22 cellular contexts compared by ENCODE assay signal in the genomic region with DNA sequence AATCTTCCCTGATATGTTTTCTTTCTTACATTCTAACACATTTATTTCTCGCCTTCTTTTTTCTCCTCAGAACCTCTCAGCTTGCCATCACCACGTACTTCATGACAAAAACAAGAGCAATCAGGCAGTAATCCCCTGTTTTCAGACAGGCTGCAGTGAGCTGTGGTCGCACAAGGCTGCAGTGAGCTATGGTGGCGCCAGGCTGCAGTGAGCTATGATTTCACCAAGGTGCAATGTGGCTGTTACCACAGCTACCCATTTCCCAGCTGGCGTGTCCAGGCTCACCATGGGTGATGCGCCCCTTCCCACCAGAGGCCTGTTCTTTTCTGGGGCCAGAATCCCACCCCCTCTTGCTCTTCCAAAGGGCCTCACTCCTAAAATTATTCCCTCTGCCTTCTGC. TPM values are rescaled to one million over a fixed set of nuclear protein-coding genes. Genes with fewer than 3 reads are reported as not detected.
A peak's percentile ranks its signal among the peaks of the same experiment; 100 is the strongest.
DNase-seq lines count a peak whose midpoint lies in the region; ATAC-seq, FAIRE-seq and TF ChIP-seq lines count a peak whose summit lies in the region.
"Had no signal": no experiment of that assay in that cellular context is flagged by ENCODE, and none has a peak within 500 bp of the region (broad histone marks: within the 10 kb centered on the region; RNA-seq: fewer than 3 reads in every experiment).

No MANE protein-coding gene starts in this region.

- H3K9me3 ChIP-seq in HepG2 (ENCODE audit: low read length) = no peaks in the 10 kb centered on the region
- no peaks in the 10 kb centered on the region for H3K9me3 ChIP-seq in right lobe of liver
- H3K9me3 ChIP-seq in adipocyte (ENCODE audit: control insufficient read depth, low read length) = no peaks in the 10 kb centered on the region
- H3K9me3 ChIP-seq in MM.1S (replicated peaks; ENCODE audit: insufficient read depth, low read length) = no peaks in the 10 kb centered on the region
- H3K9me3 ChIP-seq: BLaER1, Peyer's patch, thyroid gland had no signal

- H3K27ac ChIP-seq in HepG2 (ENCODE audit: extremely low read length, insufficient read depth, low read length) (peak overlapping the region; percentile 43), right lobe of liver (no peak overlapping the region), mesendoderm (ENCODE audit: low read depth, low read length) (no peak overlapping the region), MM.1S (ENCODE audit: low read length) (no peak overlapping the region)
- H3K27ac ChIP-seq: BLaER1, Peyer's patch, thyroid gland had no signal

- no peak overlapping the region for H2BK5ac ChIP-seq in mesendoderm (ENCODE audit: low read length)

- H3K4ac ChIP-seq in mesendoderm (ENCODE audit: low read depth, low read length) = no peak overlapping the region

- intact Hi-C loops in HepG2 (cut with micrococcal nuclease; ENCODE audit: unreplicated experiment) = no loop called here
- intact Hi-C loops in right lobe of liver (cut with DNase I) = no loop called here
- intact Hi-C loops in activated CD4-positive, alpha-beta memory T cell treated with anti-CD3 and anti-CD28 coated beads for 36 hours (cut with micrococcal nuclease) = no loop called here

- H3K56ac ChIP-seq in mesendoderm (ENCODE audit: low read length) = no peak overlapping the region

- H3K4me1 ChIP-seq in HepG2 (ENCODE audit: insufficient read depth, low read length) (peaks cover 100% of the 10 kb centered on the region), right lobe of liver (peaks cover 0 to 44% (median 22%) of the 10 kb centered on the region in 4 donors), adipocyte (ENCODE audit: control insufficient read depth, insufficient read depth, low read length) (peaks cover 53% of the 10 kb centered on the region), mesendoderm (ENCODE audit: control insufficient read depth, low read depth, low read length) (no peaks in the 10 kb centered on the region), MM.1S (ENCODE audit: low read length) (peaks cover 10% of the 10 kb centered on the region)

- H3K9me2 ChIP-seq in MM.1S (replicated peaks; ENCODE audit: insufficient read depth, low read length) = no peaks in the 10 kb centered on the region

- H3K23ac ChIP-seq in mesendoderm (ENCODE audit: low read length) = no peak overlapping the region

- TF ChIP-seq RAD21 in HepG2 (CRISPR knock-in tag; IDR thresholded peaks at IDR 0.05) = no peak

- H3K27me3 Mint-ChIP-seq in activated CD4-positive, alpha-beta memory T cell treated with anti-CD3 and anti-CD28 coated beads for 36 hours = peaks cover 8% of the 10 kb centered on the region

- H3K79me2 ChIP-seq in HepG2 (ENCODE audit: insufficient read depth, low read length) (no peaks in the 10 kb centered on the region), mesendoderm (ENCODE audit: control insufficient read depth, insufficient read depth, low read length) (no peaks in the 10 kb centered on the region), MM.1S (ENCODE audit: low read length) (no peaks in the 10 kb centered on the region)

- CTCF ChIA-PET in HepG2 (lab: Yijun Ruan, JAX; ENCODE audit: low intra/inter-chr PET ratio, low total read pairs) = no interaction called here
- CTCF ChIA-PET in activated CD4-positive, alpha-beta memory T cell treated with anti-CD3 and anti-CD28 coated beads for 36 hours (lab: Charles Lee) = interaction anchor here (0.8 to 2.0 kb wide), 5 partner anchors 8 to 108 kb away, joined by 3 to 10 read pairs (median 5); no protein-coding TSS in a partner anchor

- ATAC-seq in HepG2 (no peak), right lobe of liver (no peak)
- ATAC-seq: stimulated activated memory B cell treated with anti-CD40 and anti-IgM and Interleukin-4, amounts not matched to agents 10 μg/mL and 1 μg/mL and 100 μg/mL, for 72 hours had no signal

- no peaks in the 10 kb centered on the region for H3K79me1 ChIP-seq in mesendoderm (ENCODE audit: low read length)

- no peak overlapping the region for H4K5ac ChIP-seq in mesendoderm (ENCODE audit: low read length)

- no peak overlapping the region for H2BK15ac ChIP-seq in mesendoderm (replicated peaks; ENCODE audit: low read depth)

- in situ Hi-C loops in HepG2 (cut with HindIII; ENCODE audit: extremely low pct_ligation_motif_present, low pct_unique_long_range_greater_than_20kb) = no loop called here

- POLR2A ChIA-PET in HepG2 (lab: Yijun Ruan, JAX) = interaction anchor here (0.7 to 3.8 kb wide), 3 partner anchors 20 to 41 kb away, joined by 3 to 19 read pairs (median 3); partner anchors contain the start of gene PREB
- POLR2A ChIA-PET in activated CD4-positive, alpha-beta memory T cell treated with anti-CD3 and anti-CD28 coated beads for 36 hours (lab: Charles Lee) = no interaction called here

- no peak overlapping the region for H3K18ac ChIP-seq in mesendoderm (ENCODE audit: low read length)

- BruUV-seq in HepG2 (replicated peaks; lab: Mats Ljungman, UMichigan) = no TSS peak

- FAIRE-seq in HepG2 (lab: Jason Lieb, UNC) = no peak
- FAIRE-seq: D721Med, endometrium had no signal

- H2AFZ ChIP-seq in HepG2 (ENCODE audit: low read length) (no peak overlapping the region), MM.1S (ENCODE audit: low read length) (no peak overlapping the region)

- H4K20me1 ChIP-seq in HepG2 (ENCODE audit: insufficient read depth, low read length) (no peaks in the 10 kb centered on the region), MM.1S (ENCODE audit: insufficient read depth, low read length) (no peaks in the 10 kb centered on the region)
- H4K20me1 ChIP-seq: BLaER1 had no signal

- H3K4me2 ChIP-seq in HepG2 (ENCODE audit: low read depth, low read length) (no peak overlapping the region), mesendoderm (ENCODE audit: low read length) (no peak overlapping the region), MM.1S (ENCODE audit: low read depth, low read length) (no peak overlapping the region)
- H3K4me2 ChIP-seq: BLaER1 had no signal

- H3K4me1 Mint-ChIP-seq in activated CD4-positive, alpha-beta memory T cell treated with anti-CD3 and anti-CD28 coated beads for 36 hours (ENCODE audit: low read depth) = peaks cover 2% of the 10 kb centered on the region

- H3K9ac ChIP-seq in HepG2 (ENCODE audit: insufficient read depth, low read depth, low read length) (no peak overlapping the region), adipocyte (ENCODE audit: low read length) (peak overlapping the region; percentile 77), mesendoderm (ENCODE audit: low read length) (no peak overlapping the region), MM.1S (ENCODE audit: low read length) (no peak overlapping the region)
- H3K9ac ChIP-seq: BLaER1 had no signal

- TF ChIP-seq POLR2A in HepG2 (IDR thresholded peaks at IDR 0.05; ENCODE audit: insufficient read depth in 1 of 2, low read depth in 2 of 2, low read length in 2 of 2) (no peak), right lobe of liver (IDR thresholded peaks at IDR 0.05) (no peak)

- DNase-seq in HepG2 (ENCODE audit: low spot score) = no peak
- DNase-seq in right lobe of liver = no peak
- DNase-seq in adipocyte (ENCODE audit: low read depth) = no peak
- no peak for DNase-seq in mesendoderm
- no peak for DNase-seq in MM.1S
- DNase-seq in activated CD4-positive, alpha-beta memory T cell treated with anti-CD3 and anti-CD28 coated beads for 36 hours = no peak
- DNase-seq: activated CD4-positive, alpha-beta T cell treated with anti-CD3 and anti-CD28 coated beads, Interleukin-2, amount 10 ng/mL, durations not matched to agents 7 days and 5 days; activated naive CD4-positive, alpha-beta T cell treated with anti-CD3 and anti-CD28 coated beads for 36 hours; activated T-cell treated with anti-CD3 and anti-CD28 coated beads for 4 hours; GDM1; NCI-H2029 treated with DMSO at 0.1 percent for 48 hours; NCI-H526; nephron progenitor cell; Peyer's patch had no signal

- no peaks in the 10 kb centered on the region; a peak in 1 of 5 replicates for H3K36me3 ChIP-seq in HepG2 (replicated peaks in 1 of 2; ENCODE audit: control insufficient read depth in 1 of 2, insufficient read depth in 2 of 2, low read length in 2 of 2)
- H3K36me3 ChIP-seq in right lobe of liver = no peaks in the 10 kb centered on the region
- H3K36me3 ChIP-seq in adipocyte (ENCODE audit: control insufficient read depth, insufficient read depth, low read length, severe bottlenecking) = no peaks in the 10 kb centered on the region
- H3K36me3 ChIP-seq in mesendoderm (ENCODE audit: control insufficient read depth, insufficient read depth, low read length) = no peaks in the 10 kb centered on the region
- H3K36me3 ChIP-seq in MM.1S (replicated peaks; ENCODE audit: insufficient read depth, low read length) = no peaks in the 10 kb centered on the region
- H3K36me3 ChIP-seq: BLaER1, Peyer's patch, thyroid gland had no signal

- H3K27me3 ChIP-seq in HepG2 (ENCODE audit: control insufficient read depth in 1 of 2, insufficient read depth in 2 of 2, low read length in 2 of 2) (no peaks in the 10 kb centered on the region), right lobe of liver (no peaks in the 10 kb centered on the region), adipocyte (replicated peaks; ENCODE audit: control insufficient read depth, insufficient read depth, low read length) (no peaks in the 10 kb centered on the region), mesendoderm (ENCODE audit: insufficient read depth, low read length, poor library complexity) (no peaks in the 10 kb centered on the region), MM.1S (replicated peaks; ENCODE audit: insufficient read depth, low read length) (no peaks in the 10 kb centered on the region)
- H3K27me3 ChIP-seq: BLaER1, Peyer's patch, thyroid gland had no signal

- no peaks in the 10 kb centered on the region for H3F3A ChIP-seq in MM.1S (ENCODE audit: insufficient read depth, low read length)

- H3K4me3 Mint-ChIP-seq in activated CD4-positive, alpha-beta memory T cell treated with anti-CD3 and anti-CD28 coated beads for 36 hours = no peak overlapping the region
- H3K4me3 Mint-ChIP-seq: activated CD4-positive, alpha-beta T cell treated with anti-CD3 and anti-CD28 coated beads, Interleukin-2, amount 10 ng/mL, durations not matched to agents 7 days and 5 days; activated naive CD4-positive, alpha-beta T cell treated with anti-CD3 and anti-CD28 coated beads for 36 hours; nephron progenitor cell; stimulated activated memory B cell treated with anti-CD40 and anti-IgM and Interleukin-4, amounts not matched to agents 10 μg/mL and 1 μg/mL and 100 μg/mL, for 72 hours had no signal

- H4K8ac ChIP-seq in mesendoderm (ENCODE audit: low read depth, low read length) = no peak overlapping the region

- no peak overlapping the region for H2AK5ac ChIP-seq in mesendoderm (ENCODE audit: low read length)

- no peak overlapping the region for H3K4me3 ChIP-seq in HepG2 (replicated peaks in 1 of 3; ENCODE audit: insufficient read depth in 1 of 3, low read depth in 2 of 3, low read length in 3 of 3)
- no peak overlapping the region for H3K4me3 ChIP-seq in right lobe of liver
- H3K4me3 ChIP-seq in adipocyte (ENCODE audit: low read length) = no peak overlapping the region
- no peak overlapping the region for H3K4me3 ChIP-seq in mesendoderm (ENCODE audit: low read length)
- H3K4me3 ChIP-seq in MM.1S (ENCODE audit: low read length) = no peak overlapping the region
- H3K4me3 ChIP-seq: BLaER1, Peyer's patch, thyroid gland had no signal

- no peak overlapping the region for H3K27ac Mint-ChIP-seq in activated CD4-positive, alpha-beta memory T cell treated with anti-CD3 and anti-CD28 coated beads for 36 hours
- H3K27ac Mint-ChIP-seq: activated CD4-positive, alpha-beta T cell treated with anti-CD3 and anti-CD28 coated beads, Interleukin-2, amount 10 ng/mL, durations not matched to agents 7 days and 5 days; activated naive CD4-positive, alpha-beta T cell treated with anti-CD3 and anti-CD28 coated beads for 36 hours; nephron progenitor cell; stimulated activated memory B cell treated with anti-CD40 and anti-IgM and Interleukin-4, amounts not matched to agents 10 μg/mL and 1 μg/mL and 100 μg/mL, for 72 hours had no signal

- H3K36me3 Mint-ChIP-seq in activated CD4-positive, alpha-beta memory T cell treated with anti-CD3 and anti-CD28 coated beads for 36 hours = no peaks in the 10 kb centered on the region
- H3K36me3 Mint-ChIP-seq: stimulated activated memory B cell treated with anti-CD40 and anti-IgM and Interleukin-4, amounts not matched to agents 10 μg/mL and 1 μg/mL and 100 μg/mL, for 72 hours had no signal

- no peak for TF ChIP-seq CTCF in HepG2 (CRISPR knock-in tag; IDR thresholded peaks at IDR 0.05)
- TF ChIP-seq CTCF in right lobe of liver (IDR thresholded peaks at IDR 0.05) = no peak
- TF ChIP-seq CTCF in MM.1S (IDR thresholded peaks at IDR 0.05; ENCODE audit: low read length) = no peak

- 86% methylated on average over 6 of the region's 6 CpGs for WGBS in HepG2 (ENCODE audit: low lambda C conversion rate)
- 70% methylated on average over 4 of the region's 6 CpGs for WGBS in right lobe of liver (ENCODE audit: insufficient coverage, low coverage, low lambda C conversion rate, missing lambda C conversion rate)
- 100% methylated on average over 2 of the region's 6 CpGs for WGBS in mesendoderm (ENCODE audit: extremely low coverage, insufficient coverage, low lambda C conversion rate)

- no peak overlapping the region for H2BK120ac ChIP-seq in mesendoderm (ENCODE audit: low read depth, low read length)

- no peaks in the 10 kb centered on the region for H3K9me3 Mint-ChIP-seq in activated CD4-positive, alpha-beta memory T cell treated with anti-CD3 and anti-CD28 coated beads for 36 hours
- H3K9me3 Mint-ChIP-seq: activated CD4-positive, alpha-beta T cell treated with anti-CD3 and anti-CD28 coated beads, Interleukin-2, amount 10 ng/mL, durations not matched to agents 7 days and 5 days; activated naive CD4-positive, alpha-beta T cell treated with anti-CD3 and anti-CD28 coated beads for 36 hours; nephron progenitor cell; stimulated activated memory B cell treated with anti-CD40 and anti-IgM and Interleukin-4, amounts not matched to agents 10 μg/mL and 1 μg/mL and 100 μg/mL, for 72 hours had no signal

- TF ChIP-seq EP300 in HepG2 (IDR thresholded peaks at IDR 0.05; ENCODE audit: low read depth in 2 of 2, low read length in 2 of 2) (no peak), HepG2 (CRISPR knock-in tag; IDR thresholded peaks at IDR 0.05; ENCODE audit: borderline replicate concordance) (no peak)

RNA-seq across cellular contexts. Expression of gene TCF23, which starts 25.8 kb away (rescaled TPM):
- total RNA-seq in HepG2 (2016; rRNA removed; fragmentation: Illumina TruSeq; extraction: Trizol) = 0.02 and 0.04 TPM in 2 replicates
- total RNA-seq in HepG2 (2016; cell fraction: cytosol; rRNA removed; fragmentation: Illumina TruSeq; extraction: Trizol; ENCODE audit: low read depth) = not detected in 2 replicates
- total RNA-seq in HepG2 (2016; cell fraction: insoluble cytoplasmic fraction; rRNA removed; fragmentation: Illumina TruSeq; extraction: Trizol) = 0.15 TPM in 1 of 2 replicates, not detected in the other
- total RNA-seq in HepG2 (2016; cell fraction: membrane; rRNA removed; fragmentation: Illumina TruSeq; extraction: Trizol) = not detected in 2 replicates
- not detected in 2 replicates for total RNA-seq in HepG2 (2016; cell fraction: nucleus; rRNA removed; fragmentation: Illumina TruSeq; extraction: Trizol)
- 1.4 TPM in 2 replicates for polyA plus RNA-seq in HepG2 (2011; rRNA removed)
- polyA plus RNA-seq in HepG2 (2011; cell fraction: cytosol; rRNA removed) = 0.98 and 1.1 TPM in 2 replicates
- polyA plus RNA-seq in HepG2 (2011; cell fraction: nucleus; rRNA removed) = 1.7 and 2.0 TPM in 2 replicates
- 0.80 and 1.5 TPM in 2 replicates for polyA plus RNA-seq in HepG2 (2012)
- polyA plus RNA-seq in HepG2 (2016; cell fraction: cytosol; fragmentation: Illumina TruSeq; extraction: Trizol; ENCODE audit: low read depth) = not detected in 2 replicates
- not detected in 2 replicates for polyA plus RNA-seq in HepG2 (2016; cell fraction: insoluble cytoplasmic fraction; fragmentation: Illumina TruSeq; extraction: Trizol; ENCODE audit: low read depth)
- polyA plus RNA-seq in HepG2 (2016; cell fraction: membrane; fragmentation: Illumina TruSeq; extraction: Trizol; ENCODE audit: low read depth) = not detected in 2 replicates
- 0.12 TPM in 1 of 2 replicates, not detected in the other for polyA plus RNA-seq in HepG2 (2016; cell fraction: nucleus; fragmentation: Illumina TruSeq; extraction: Trizol; ENCODE audit: insufficient read depth, low read depth)
- 1.3 TPM in 1 of 2 replicates, not detected in the other for polyA minus RNA-seq in HepG2 (2011; rRNA and poly(A)+ RNA removed; ENCODE audit: low replicate concordance)
- 0.49 and 0.70 TPM in 2 replicates for polyA minus RNA-seq in HepG2 (2011; cell fraction: cytosol; rRNA and poly(A)+ RNA removed)
- polyA minus RNA-seq in HepG2 (2011; cell fraction: nucleus; rRNA and poly(A)+ RNA removed) = 0.52 and 0.62 TPM in 2 replicates
- total RNA-seq in right lobe of liver = under 1 TPM in 1 of 6 experiments, not detected in 5; 0.04 TPM
- not detected for polyA plus RNA-seq in mesendoderm (2013, experiment 1 of 2)
- polyA plus RNA-seq in mesendoderm (2013, experiment 2 of 2) = not detected
- not detected for total RNA-seq in activated CD4-positive, alpha-beta memory T cell treated with anti-CD3 and anti-CD28 coated beads for 36 hours
- total RNA-seq: A172; activated CD4-positive, alpha-beta T cell treated with anti-CD3 and anti-CD28 coated beads, Interleukin-2, amount 10 ng/mL, durations not matched to agents 7 days and 5 days; activated naive CD4-positive, alpha-beta T cell treated with anti-CD3 and anti-CD28 coated beads for 36 hours; kidney epithelial cell; Peyer's patch; pulmonary artery endothelial cell had no signal

RNA-seq across cellular contexts. Expression of gene PRR30, which starts 35.4 kb away (rescaled TPM):
- total RNA-seq in HepG2 (2016; rRNA removed; fragmentation: Illumina TruSeq; extraction: Trizol) = not detected in 2 replicates
- not detected in 2 replicates for total RNA-seq in HepG2 (2016; cell fraction: cytosol; rRNA removed; fragmentation: Illumina TruSeq; extraction: Trizol; ENCODE audit: low read depth)
- total RNA-seq in HepG2 (2016; cell fraction: insoluble cytoplasmic fraction; rRNA removed; fragmentation: Illumina TruSeq; extraction: Trizol) = not detected in 2 replicates
- not detected in 2 replicates for total RNA-seq in HepG2 (2016; cell fraction: membrane; rRNA removed; fragmentation: Illumina TruSeq; extraction: Trizol)
- not detected in 2 replicates for total RNA-seq in HepG2 (2016; cell fraction: nucleus; rRNA removed; fragmentation: Illumina TruSeq; extraction: Trizol)
- polyA plus RNA-seq in HepG2 (2011; rRNA removed) = not detected in 2 replicates
- not detected in 2 replicates for polyA plus RNA-seq in HepG2 (2011; cell fraction: cytosol; rRNA removed)
- not detected in 2 replicates for polyA plus RNA-seq in HepG2 (2011; cell fraction: nucleus; rRNA removed)
- not detected in 2 replicates for polyA plus RNA-seq in HepG2 (2012)
- not detected in 2 replicates for polyA plus RNA-seq in HepG2 (2016; cell fraction: cytosol; fragmentation: Illumina TruSeq; extraction: Trizol; ENCODE audit: low read depth)
- polyA plus RNA-seq in HepG2 (2016; cell fraction: insoluble cytoplasmic fraction; fragmentation: Illumina TruSeq; extraction: Trizol; ENCODE audit: low read depth) = not detected in 2 replicates
- not detected in 2 replicates for polyA plus RNA-seq in HepG2 (2016; cell fraction: membrane; fragmentation: Illumina TruSeq; extraction: Trizol; ENCODE audit: low read depth)
- polyA plus RNA-seq in HepG2 (2016; cell fraction: nucleus; fragmentation: Illumina TruSeq; extraction: Trizol; ENCODE audit: insufficient read depth, low read depth) = not detected in 2 replicates
- not detected in 2 replicates for polyA minus RNA-seq in HepG2 (2011; rRNA and poly(A)+ RNA removed; ENCODE audit: low replicate concordance)
- not detected in 2 replicates for polyA minus RNA-seq in HepG2 (2011; cell fraction: cytosol; rRNA and poly(A)+ RNA removed)
- polyA minus RNA-seq in HepG2 (2011; cell fraction: nucleus; rRNA and poly(A)+ RNA removed) = not detected in 2 replicates
- not detected for total RNA-seq in right lobe of liver
- not detected for polyA plus RNA-seq in mesendoderm (2013, experiment 1 of 2)
- not detected for polyA plus RNA-seq in mesendoderm (2013, experiment 2 of 2)
- not detected for total RNA-seq in activated CD4-positive, alpha-beta memory T cell treated with anti-CD3 and anti-CD28 coated beads for 36 hours
- total RNA-seq: A172; activated CD4-positive, alpha-beta T cell treated with anti-CD3 and anti-CD28 coated beads, Interleukin-2, amount 10 ng/mL, durations not matched to agents 7 days and 5 days; activated naive CD4-positive, alpha-beta T cell treated with anti-CD3 and anti-CD28 coated beads for 36 hours; kidney epithelial cell; Peyer's patch; pulmonary artery endothelial cell had no signal

RNA-seq across cellular contexts. Expression of gene ATRAID, which starts 37.2 kb away (rescaled TPM):
- 130 and 207 TPM in 2 replicates for total RNA-seq in HepG2 (2016; rRNA removed; fragmentation: Illumina TruSeq; extraction: Trizol)
- total RNA-seq in HepG2 (2016; cell fraction: cytosol; rRNA removed; fragmentation: Illumina TruSeq; extraction: Trizol; ENCODE audit: low read depth) = 237 and 301 TPM in 2 replicates
- total RNA-seq in HepG2 (2016; cell fraction: insoluble cytoplasmic fraction; rRNA removed; fragmentation: Illumina TruSeq; extraction: Trizol) = 124 and 208 TPM in 2 replicates
- 240 and 276 TPM in 2 replicates for total RNA-seq in HepG2 (2016; cell fraction: membrane; rRNA removed; fragmentation: Illumina TruSeq; extraction: Trizol)
- 132 and 154 TPM in 2 replicates for total RNA-seq in HepG2 (2016; cell fraction: nucleus; rRNA removed; fragmentation: Illumina TruSeq; extraction: Trizol)
- 280 and 382 TPM in 2 replicates for polyA plus RNA-seq in HepG2 (2011; rRNA removed)
- polyA plus RNA-seq in HepG2 (2011; cell fraction: cytosol; rRNA removed) = 388 and 397 TPM in 2 replicates
- polyA plus RNA-seq in HepG2 (2011; cell fraction: nucleus; rRNA removed) = 165 and 172 TPM in 2 replicates
- polyA plus RNA-seq in HepG2 (2012) = 120 and 153 TPM in 2 replicates
- 273 and 357 TPM in 2 replicates for polyA plus RNA-seq in HepG2 (2016; cell fraction: cytosol; fragmentation: Illumina TruSeq; extraction: Trizol; ENCODE audit: low read depth)
- polyA plus RNA-seq in HepG2 (2016; cell fraction: insoluble cytoplasmic fraction; fragmentation: Illumina TruSeq; extraction: Trizol; ENCODE audit: low read depth) = 125 and 139 TPM in 2 replicates
- 241 and 285 TPM in 2 replicates for polyA plus RNA-seq in HepG2 (2016; cell fraction: membrane; fragmentation: Illumina TruSeq; extraction: Trizol; ENCODE audit: low read depth)
- polyA plus RNA-seq in HepG2 (2016; cell fraction: nucleus; fragmentation: Illumina TruSeq; extraction: Trizol; ENCODE audit: insufficient read depth, low read depth) = 232 and 249 TPM in 2 replicates
- polyA minus RNA-seq in HepG2 (2011; rRNA and poly(A)+ RNA removed; ENCODE audit: low replicate concordance) = 164 and 175 TPM in 2 replicates
- polyA minus RNA-seq in HepG2 (2011; cell fraction: cytosol; rRNA and poly(A)+ RNA removed) = 98.3 and 110 TPM in 2 replicates
- 161 and 181 TPM in 2 replicates for polyA minus RNA-seq in HepG2 (2011; cell fraction: nucleus; rRNA and poly(A)+ RNA removed)
- 10 to 100 TPM; 30.7 to 65.8 (median 35.9) TPM for total RNA-seq in right lobe of liver
- 107 TPM for polyA plus RNA-seq in mesendoderm (2013, experiment 1 of 2)
- 101 TPM for polyA plus RNA-seq in mesendoderm (2013, experiment 2 of 2)
- total RNA-seq in activated CD4-positive, alpha-beta memory T cell treated with anti-CD3 and anti-CD28 coated beads for 36 hours = 10 to 100 TPM; 84.0 to 92.7 TPM

RNA-seq across cellular contexts. Expression of gene SLC5A6, which starts 37.4 kb away (rescaled TPM):
- total RNA-seq in HepG2 (2016; rRNA removed; fragmentation: Illumina TruSeq; extraction: Trizol) = 73.9 and 135 TPM in 2 replicates
- 30.4 and 34.3 TPM in 2 replicates for total RNA-seq in HepG2 (2016; cell fraction: cytosol; rRNA removed; fragmentation: Illumina TruSeq; extraction: Trizol; ENCODE audit: low read depth)
- 73.5 and 136 TPM in 2 replicates for total RNA-seq in HepG2 (2016; cell fraction: insoluble cytoplasmic fraction; rRNA removed; fragmentation: Illumina TruSeq; extraction: Trizol)
- total RNA-seq in HepG2 (2016; cell fraction: membrane; rRNA removed; fragmentation: Illumina TruSeq; extraction: Trizol) = 79.1 and 85.5 TPM in 2 replicates
- total RNA-seq in HepG2 (2016; cell fraction: nucleus; rRNA removed; fragmentation: Illumina TruSeq; extraction: Trizol) = 134 and 158 TPM in 2 replicates
- 417 and 462 TPM in 2 replicates for polyA plus RNA-seq in HepG2 (2011; rRNA removed)
- 356 and 373 TPM in 2 replicates for polyA plus RNA-seq in HepG2 (2011; cell fraction: cytosol; rRNA removed)
- 1,568 and 1,774 TPM in 2 replicates for polyA plus RNA-seq in HepG2 (2011; cell fraction: nucleus; rRNA removed)
- polyA plus RNA-seq in HepG2 (2012) = 192 and 216 TPM in 2 replicates
- polyA plus RNA-seq in HepG2 (2016; cell fraction: cytosol; fragmentation: Illumina TruSeq; extraction: Trizol; ENCODE audit: low read depth) = 27.4 and 30.4 TPM in 2 replicates
- polyA plus RNA-seq in HepG2 (2016; cell fraction: insoluble cytoplasmic fraction; fragmentation: Illumina TruSeq; extraction: Trizol; ENCODE audit: low read depth) = 63.2 and 70.8 TPM in 2 replicates
- polyA plus RNA-seq in HepG2 (2016; cell fraction: membrane; fragmentation: Illumina TruSeq; extraction: Trizol; ENCODE audit: low read depth) = 56.1 and 58.9 TPM in 2 replicates
- 255 and 265 TPM in 2 replicates for polyA plus RNA-seq in HepG2 (2016; cell fraction: nucleus; fragmentation: Illumina TruSeq; extraction: Trizol; ENCODE audit: insufficient read depth, low read depth)
- 193 and 937 TPM in 2 replicates for polyA minus RNA-seq in HepG2 (2011; rRNA and poly(A)+ RNA removed; ENCODE audit: low replicate concordance)
- polyA minus RNA-seq in HepG2 (2011; cell fraction: cytosol; rRNA and poly(A)+ RNA removed) = 155 and 193 TPM in 2 replicates
- polyA minus RNA-seq in HepG2 (2011; cell fraction: nucleus; rRNA and poly(A)+ RNA removed) = 359 and 416 TPM in 2 replicates
- total RNA-seq in right lobe of liver = 100 to 1,000 TPM in 3 of 6 experiments, 10 to 100 TPM in 3; 57.5 to 151 (median 90.3) TPM
- 115 TPM for polyA plus RNA-seq in mesendoderm (2013, experiment 1 of 2)
- 113 TPM for polyA plus RNA-seq in mesendoderm (2013, experiment 2 of 2)
- 10 to 100 TPM; 29.2 to 30.2 TPM for total RNA-seq in activated CD4-positive, alpha-beta memory T cell treated with anti-CD3 and anti-CD28 coated beads for 36 hours

RNA-seq across cellular contexts. Expression of gene PREB, which starts 40.2 kb away (rescaled TPM):
- total RNA-seq in HepG2 (2016; rRNA removed; fragmentation: Illumina TruSeq; extraction: Trizol) (112 and 119 TPM in 2 replicates), right lobe of liver (100 to 1,000 TPM in 2 of 6 experiments, 10 to 100 TPM in 4; 27.1 to 102 (median 59.2) TPM)
- total RNA-seq in HepG2 (2016; cell fraction: cytosol; rRNA removed; fragmentation: Illumina TruSeq; extraction: Trizol; ENCODE audit: low read depth) = 39.9 and 63.7 TPM in 2 replicates
- total RNA-seq in HepG2 (2016; cell fraction: insoluble cytoplasmic fraction; rRNA removed; fragmentation: Illumina TruSeq; extraction: Trizol) = 110 and 115 TPM in 2 replicates
- total RNA-seq in HepG2 (2016; cell fraction: membrane; rRNA removed; fragmentation: Illumina TruSeq; extraction: Trizol) = 96.6 and 139 TPM in 2 replicates
- 53.1 and 57.3 TPM in 2 replicates for total RNA-seq in HepG2 (2016; cell fraction: nucleus; rRNA removed; fragmentation: Illumina TruSeq; extraction: Trizol)
- 192 and 208 TPM in 2 replicates for polyA plus RNA-seq in HepG2 (2011; rRNA removed)
- 183 and 221 TPM in 2 replicates for polyA plus RNA-seq in HepG2 (2011; cell fraction: cytosol; rRNA removed)
- polyA plus RNA-seq in HepG2 (2011; cell fraction: nucleus; rRNA removed) = 169 and 222 TPM in 2 replicates
- polyA plus RNA-seq in HepG2 (2012) = 99.5 and 112 TPM in 2 replicates
- 38.3 and 64.2 TPM in 2 replicates for polyA plus RNA-seq in HepG2 (2016; cell fraction: cytosol; fragmentation: Illumina TruSeq; extraction: Trizol; ENCODE audit: low read depth)
- 119 and 122 TPM in 2 replicates for polyA plus RNA-seq in HepG2 (2016; cell fraction: insoluble cytoplasmic fraction; fragmentation: Illumina TruSeq; extraction: Trizol; ENCODE audit: low read depth)
- polyA plus RNA-seq in HepG2 (2016; cell fraction: membrane; fragmentation: Illumina TruSeq; extraction: Trizol; ENCODE audit: low read depth) = 80.1 and 115 TPM in 2 replicates
- 90.6 and 93.2 TPM in 2 replicates for polyA plus RNA-seq in HepG2 (2016; cell fraction: nucleus; fragmentation: Illumina TruSeq; extraction: Trizol; ENCODE audit: insufficient read depth, low read depth)
- polyA minus RNA-seq in HepG2 (2011; rRNA and poly(A)+ RNA removed; ENCODE audit: low replicate concordance) = 178 and 487 TPM in 2 replicates
- 57.6 and 60.2 TPM in 2 replicates for polyA minus RNA-seq in HepG2 (2011; cell fraction: cytosol; rRNA and poly(A)+ RNA removed)
- polyA minus RNA-seq in HepG2 (2011; cell fraction: nucleus; rRNA and poly(A)+ RNA removed) = 52.7 and 73.4 TPM in 2 replicates
- polyA plus RNA-seq in mesendoderm (2013, experiment 1 of 2) = 33.9 TPM
- 34.2 TPM for polyA plus RNA-seq in mesendoderm (2013, experiment 2 of 2)
- 10 to 100 TPM; 64.7 to 65.4 TPM for total RNA-seq in activated CD4-positive, alpha-beta memory T cell treated with anti-CD3 and anti-CD28 coated beads for 36 hours
